ENCODE assay signal across 18 cellular contexts in genomic region chr16:68367891-68368601, GRCh38. TPM values are rescaled to one million over a fixed set of nuclear protein-coding genes. Genes with fewer than 3 reads are reported as not detected.
DNase-seq lines count a peak whose midpoint lies in the region; ATAC-seq and TF ChIP-seq lines count a peak whose summit lies in the region.
"Had no signal": no experiment of that assay in that cellular context is flagged by ENCODE, and none has a peak within 500 bp of the region (broad histone marks: within the 10 kb centered on the region; RNA-seq: fewer than 3 reads in every experiment).

No MANE protein-coding gene starts in this region.

- in situ Hi-C loops in brain microvascular endothelial cell (cut with HindIII; ENCODE audit: low pct_ligation_motif_present, low sequenced_read_pairs): no loop called here

- TF ChIP-seq CTCF in brain microvascular endothelial cell (IDR thresholded peaks at IDR 0.05; ENCODE audit: low read depth, low read length, missing control alignments): no peak

- no peaks in the 10 kb centered on the region for H3K9me3 Mint-ChIP-seq in T-helper 1 cell treated with Interleukin-12 subunit alpha and Interleukin-12 subunit beta and Interleukin-4 antibody, amounts not matched to agents 30 μg/mL and 1 μg/mL, for 36 hours
- no peaks in the 10 kb centered on the region for H3K9me3 Mint-ChIP-seq in activated naive CD8-positive, alpha-beta T cell treated with anti-CD3 and anti-CD28 coated beads, Interleukin-2, amount 50 U/mL, for 24 hours
- H3K9me3 Mint-ChIP-seq: nephron had no signal

- H3K9ac ChIP-seq in neuronal stem cell (ENCODE audit: low read depth, low read length, poor library complexity): peak overlapping the region; percentile 36

- H3K4me2 ChIP-seq in neuronal stem cell (ENCODE audit: insufficient read depth, low read length, poor library complexity, severe bottlenecking): no peak overlapping the region

- peak overlapping the region; percentile 56 for H2BK5ac ChIP-seq in neuronal stem cell (ENCODE audit: low read length)

- H3K4me3 ChIP-seq in neuronal stem cell (ENCODE audit: low read length in 2 of 2) (no peak overlapping the region), brain microvascular endothelial cell (ENCODE audit: low read depth, low read length) (no peak overlapping the region)
- H3K4me3 ChIP-seq: breast epithelium, right atrium auricular region, transverse colon had no signal

- H3K4me3 Mint-ChIP-seq in T-helper 1 cell treated with Interleukin-12 subunit alpha and Interleukin-12 subunit beta and Interleukin-4 antibody, amounts not matched to agents 30 μg/mL and 1 μg/mL, for 36 hours: peak overlapping the region; percentile 67
- peak overlapping the region; percentile 44 for H3K4me3 Mint-ChIP-seq in activated naive CD8-positive, alpha-beta T cell treated with anti-CD3 and anti-CD28 coated beads, Interleukin-2, amount 50 U/mL, for 24 hours
- H3K4me3 Mint-ChIP-seq: nephron had no signal

- ATAC-seq in HG03432 (IDR thresholded peaks at IDR 0.05; ENCODE audit: unreplicated experiment) (peak; percentile 18), GM21367 (IDR thresholded peaks at IDR 0.05; ENCODE audit: unreplicated experiment) (no peak)
- no peak for ATAC-seq in activated naive CD8-positive, alpha-beta T cell treated with anti-CD3 and anti-CD28 coated beads, Interleukin-2, amount 50 U/mL, for 24 hours

- H3K4me1 ChIP-seq in neuronal stem cell (ENCODE audit: control insufficient read depth in 2 of 2, insufficient read depth in 1 of 2, low read depth in 1 of 2, low read length in 2 of 2): peaks cover 14 to 23% of the 10 kb centered on the region in 2 donors
- H3K4me1 ChIP-seq: breast epithelium, right atrium auricular region, transverse colon had no signal

- peak overlapping the region; percentile 27 for H3K23ac ChIP-seq in neuronal stem cell (ENCODE audit: low read depth, low read length, poor library complexity)

- no peaks in the 10 kb centered on the region for H3K27me3 ChIP-seq in neuronal stem cell (ENCODE audit: control insufficient read depth in 3 of 3, insufficient read depth in 3 of 3, low read depth in 1 of 3, low read length in 3 of 3)
- no peaks in the 10 kb centered on the region for H3K27me3 ChIP-seq in brain microvascular endothelial cell (replicated peaks)
- H3K27me3 ChIP-seq: breast epithelium, right atrium auricular region had no signal

- H3K27me3 Mint-ChIP-seq in T-helper 1 cell treated with Interleukin-12 subunit alpha and Interleukin-12 subunit beta and Interleukin-4 antibody, amounts not matched to agents 30 μg/mL and 1 μg/mL, for 36 hours (ENCODE audit: low read depth): peaks cover 35% of the 10 kb centered on the region
- peaks cover 29% of the 10 kb centered on the region for H3K27me3 Mint-ChIP-seq in activated naive CD8-positive, alpha-beta T cell treated with anti-CD3 and anti-CD28 coated beads, Interleukin-2, amount 50 U/mL, for 24 hours

- peak overlapping the region; percentile 85 for H3K14ac ChIP-seq in neuronal stem cell (ENCODE audit: low read length)

- H4K91ac ChIP-seq in neuronal stem cell (ENCODE audit: low read depth, low read length, poor library complexity): no peak overlapping the region

- peak overlapping the region; percentile 68 for H2AFZ ChIP-seq in neuronal stem cell (ENCODE audit: low read length)

- H4K8ac ChIP-seq in neuronal stem cell (ENCODE audit: low read depth, low read length): no peak overlapping the region

- H3K4me1 Mint-ChIP-seq in T-helper 1 cell treated with Interleukin-12 subunit alpha and Interleukin-12 subunit beta and Interleukin-4 antibody, amounts not matched to agents 30 μg/mL and 1 μg/mL, for 36 hours (ENCODE audit: low read depth): peaks cover 35% of the 10 kb centered on the region
- H3K4me1 Mint-ChIP-seq in activated naive CD8-positive, alpha-beta T cell treated with anti-CD3 and anti-CD28 coated beads, Interleukin-2, amount 50 U/mL, for 24 hours: peaks cover 37% of the 10 kb centered on the region

- peak overlapping the region; percentile 52 for H3K27ac Mint-ChIP-seq in T-helper 1 cell treated with Interleukin-12 subunit alpha and Interleukin-12 subunit beta and Interleukin-4 antibody, amounts not matched to agents 30 μg/mL and 1 μg/mL, for 36 hours
- peak overlapping the region; percentile 60 for H3K27ac Mint-ChIP-seq in activated naive CD8-positive, alpha-beta T cell treated with anti-CD3 and anti-CD28 coated beads, Interleukin-2, amount 50 U/mL, for 24 hours
- H3K27ac Mint-ChIP-seq: nephron had no signal

- H2BK15ac ChIP-seq in neuronal stem cell (ENCODE audit: low read length): peak overlapping the region; percentile 93

- peak overlapping the region; percentile 85 for H3K18ac ChIP-seq in neuronal stem cell (ENCODE audit: low read length)

- H3K9me3 ChIP-seq in neuronal stem cell (replicated peaks in 1 of 2; ENCODE audit: control insufficient read depth in 2 of 2, insufficient read depth in 1 of 2, low read depth in 1 of 2, low read length in 2 of 2): no peaks in the 10 kb centered on the region
- H3K9me3 ChIP-seq: breast epithelium, right atrium auricular region, transverse colon had no signal

- no CpG with 5 or more reads among the region's 20 CpGs for WGBS in neuronal stem cell (ENCODE audit: extremely low coverage in 2 of 2, insufficient read length in 2 of 2, insufficient replicate concordance in 1 of 2), 2 donors

- H2AK5ac ChIP-seq in neuronal stem cell (ENCODE audit: low read depth, low read length): peak overlapping the region; percentile 79

- H3K79me1 ChIP-seq in neuronal stem cell (ENCODE audit: low read depth, low read length): no peaks in the 10 kb centered on the region

- DNase-seq in T-helper 1 cell: no peak
- no peak for DNase-seq in activated naive CD8-positive, alpha-beta T cell treated with anti-CD3 and anti-CD28 coated beads, Interleukin-2, amount 50 U/mL, for 24 hours
- DNase-seq in neuronal stem cell (ENCODE audit: low spot score): no peak
- no peak for DNase-seq in brain microvascular endothelial cell
- DNase-seq in kidney glomerular epithelial cell (lab: John Stamatoyannopoulos, UW): no peak
- DNase-seq: activated gamma-delta T cell; NCI-H2029; NCI-H748 treated with DMSO at 0.1 percent for 48 hours; stimulated activated CD4-positive, alpha-beta T cell treated with anti-CD3 and anti-CD28 coated beads, Interleukin-2, amount 100 ng/mL, for 24 hours; transverse colon had no signal

- no peak overlapping the region for H3K4ac ChIP-seq in neuronal stem cell (ENCODE audit: low read length)

- H3K36me3 Mint-ChIP-seq in T-helper 1 cell treated with Interleukin-12 subunit alpha and Interleukin-12 subunit beta and Interleukin-4 antibody, amounts not matched to agents 30 μg/mL and 1 μg/mL, for 36 hours (ENCODE audit: low read depth): peaks cover 5% of the 10 kb centered on the region
- H3K36me3 Mint-ChIP-seq in activated naive CD8-positive, alpha-beta T cell treated with anti-CD3 and anti-CD28 coated beads, Interleukin-2, amount 50 U/mL, for 24 hours (ENCODE audit: low read depth): no peaks in the 10 kb centered on the region

- peak overlapping the region; percentile 82 for H2BK12ac ChIP-seq in neuronal stem cell (ENCODE audit: low read length)

- H2BK120ac ChIP-seq in neuronal stem cell (ENCODE audit: low read depth, low read length): no peak overlapping the region

- H3K27ac ChIP-seq in neuronal stem cell (replicated peaks; ENCODE audit: low read length) (no peak overlapping the region), brain microvascular endothelial cell (no peak overlapping the region)
- H3K27ac ChIP-seq: 22Rv1, breast epithelium, HL-60, right atrium auricular region, transverse colon had no signal

- no peaks in the 10 kb centered on the region for H3K36me3 ChIP-seq in neuronal stem cell (replicated peaks in 1 of 2; ENCODE audit: control insufficient read depth in 2 of 2, insufficient read depth in 2 of 2, low read length in 2 of 2)
- H3K36me3 ChIP-seq in brain microvascular endothelial cell (replicated peaks): no peaks in the 10 kb centered on the region
- H3K36me3 ChIP-seq: breast epithelium, right atrium auricular region, transverse colon had no signal

RNA-seq across cellular contexts. Expression of gene PRMT7, which starts 57.2 kb away (rescaled TPM):
- 29.2 TPM for polyA plus RNA-seq in neuronal stem cell (2013, experiment 1 of 2)
- polyA plus RNA-seq in neuronal stem cell (2013, experiment 2 of 2): 27.7 TPM

RNA-seq across cellular contexts. Expression of gene SLC7A6OS, which starts 57.3 kb away (rescaled TPM):
- 11.8 TPM for polyA plus RNA-seq in neuronal stem cell (2013, experiment 1 of 2)
- 12.4 TPM for polyA plus RNA-seq in neuronal stem cell (2013, experiment 2 of 2)
